ENCODE assay signal across 1 cellular context in genomic region chr16:28974437-28975157, GRCh38.
TF ChIP-seq lines count a peak whose summit lies in the region.

TSS of gene SPNS1 (plus strand) at chr16:28974778. CDS start at chr16:28975152, 374 bp downstream.

TF ChIP-seq in K562, 482 proteins besides CTCF, POLR2A, EP300 and RAD21 (continued from another document and continues in another):
- TF ChIP-seq ZNF318 (IDR thresholded peaks at IDR 0.05; ENCODE audit: borderline replicate concordance in 1 of 2, low read depth in 1 of 2) (peak in 1 of 2 experiments; percentile 54; a peak in 1 of 4 replicates), ZC3H8 (IDR thresholded peaks at IDR 0.05) (no peak), GABPA (tag; conservative IDR thresholded peaks at IDR 0.05; ENCODE audit: low read depth) (peak; percentile 65), HDAC1 (IDR thresholded peaks at IDR 0.05) (peak; percentile 60 to 99; a peak in 3 of 4 replicates), ARID3B (CRISPR knock-in tag; IDR thresholded peaks at IDR 0.05; ENCODE audit: borderline replicate concordance) (no peak), SP1 (CRISPR knock-in tag; IDR thresholded peaks at IDR 0.05) (peak; percentile 89), ZNF77 (CRISPR knock-in tag; IDR thresholded peaks at IDR 0.05) (no peak), SNIP1 (IDR thresholded peaks at IDR 0.05; ENCODE audit: low read depth) (no peak), KLF6 (CRISPR knock-in tag; IDR thresholded peaks at IDR 0.05; ENCODE audit: borderline replicate concordance) (no peak; the same call in 1 of the 2 replicates), CAMTA2 (CRISPR knock-in tag; conservative IDR thresholded peaks at IDR 0.05) (no peak), CXXC5 (CRISPR knock-in tag; IDR thresholded peaks at IDR 0.05) (peak; percentile 96), ZC3H4 (CRISPR knock-in tag; IDR thresholded peaks at IDR 0.05; ENCODE audit: borderline replicate concordance) (no peak), ZEB2 (IDR thresholded peaks at IDR 0.05) (peak; percentile 34; the same call in 1 of the 2 replicates), NRF1 (conservative IDR thresholded peaks at IDR 0.05 in 1 of 2, IDR thresholded peaks at IDR 0.05 in 1 of 2) (peak; percentile 25 to 34; a peak in 2 of 4 replicates), ZBTB49 (CRISPR knock-in tag; IDR thresholded peaks at IDR 0.05; ENCODE audit: borderline replicate concordance) (no peak), MCM7 (IDR thresholded peaks at IDR 0.05) (no peak), NFIC (IDR thresholded peaks at IDR 0.05) (peak; percentile 38; the same call in 1 of the 2 replicates), ZNF764 (CRISPR knock-in tag; IDR thresholded peaks at IDR 0.05; ENCODE audit: low read depth) (no peak), REST (CRISPR knock-in tag; IDR thresholded peaks at IDR 0.05; ENCODE audit: low read depth) (0 out of 2 replicates have a peak, but pooled peaks have one; percentile 23), HNRNPLL (IDR thresholded peaks at IDR 0.05; ENCODE audit: low read depth, low read length, poor library complexity, severe bottlenecking) (peak; percentile 47), KAT7 (CRISPR knock-in tag; IDR thresholded peaks at IDR 0.05; ENCODE audit: borderline replicate concordance) (no peak), SMAD4 (CRISPR knock-in tag; conservative IDR thresholded peaks at IDR 0.05) (peak; percentile 83), ZNF124 (CRISPR knock-in tag; IDR thresholded peaks at IDR 0.05) (no peak), JUNB (CRISPR knock-in tag; conservative IDR thresholded peaks at IDR 0.05) (no peak), JUN (IDR thresholded peaks at IDR 0.05; ENCODE audit: borderline replicate concordance, low read depth, low read length) (peak; percentile 81), JUN (CRISPR knock-in tag; IDR thresholded peaks at IDR 0.05; ENCODE audit: borderline replicate concordance) (no peak), FOXM1 (IDR thresholded peaks at IDR 0.05; ENCODE audit: low read depth) (no peak), FOXM1 (CRISPR knock-in tag; IDR thresholded peaks at IDR 0.05; ENCODE audit: low read depth) (0 out of 2 replicates have a peak, but pooled peaks have one; percentile 59), BRD9 (IDR thresholded peaks at IDR 0.05; ENCODE audit: low read depth, partially characterized antibody) (no peak), EHMT2 (IDR thresholded peaks at IDR 0.05) (no peak), EZH2 (IDR thresholded peaks at IDR 0.05; ENCODE audit: borderline replicate concordance, low read depth, low read length) (no peak), ATF3 (IDR thresholded peaks at IDR 0.05) (peak; percentile 47; the same call in 1 of the 2 replicates), ATF3 (CRISPR knock-in tag; conservative IDR thresholded peaks at IDR 0.05) (no peak), TAF7 (tag; IDR thresholded peaks at IDR 0.05) (peak; percentile 90), BCLAF1 (IDR thresholded peaks at IDR 0.05; ENCODE audit: borderline replicate concordance in 1 of 2, control insufficient read depth in 1 of 2, low read depth in 2 of 2, low read length in 1 of 2) (no peak), ZNF639 (CRISPR knock-in tag; conservative IDR thresholded peaks at IDR 0.05 in 1 of 2, IDR thresholded peaks at IDR 0.05 in 1 of 2) (peak in 1 of 2 experiments; percentile 87; a peak in 2 of 4 replicates), POLR2AphosphoS2 (IDR thresholded peaks at IDR 0.05; ENCODE audit: low read length) (no peak), ZNF232 (CRISPR knock-in tag; IDR thresholded peaks at IDR 0.05) (no peak), TAL1 (IDR thresholded peaks at IDR 0.05) (no peak)
